In genomic region chr7:128145191-128145590, GRCh38 we compare ENCODE assay signal across 20 cellular contexts.
A peak's percentile ranks its signal among the peaks of the same experiment; 100 is the strongest.
DNase-seq lines count a peak whose midpoint lies in the region; ATAC-seq and TF ChIP-seq lines count a peak whose summit lies in the region.
"Had no signal": no experiment of that assay in that cellular context is flagged by ENCODE, and none has a peak within 500 bp of the region (broad histone marks: within the 10 kb centered on the region; RNA-seq: fewer than 3 reads in every experiment).

No MANE protein-coding gene starts in this region.

- H3K36me3 Mint-ChIP-seq in MCF 10A (ENCODE audit: insufficient read depth, unreplicated experiment) = no peaks in the 10 kb centered on the region

- dilution Hi-C loops in mammary epithelial cell (cut with HindIII; ENCODE audit: low sequenced_read_pairs) = no loop called here

- H3K4me1 Mint-ChIP-seq in MCF 10A (ENCODE audit: insufficient read depth, unreplicated experiment) = peaks cover 10% of the 10 kb centered on the region
- H3K4me1 Mint-ChIP-seq: CD4-positive, CD25-positive, alpha-beta regulatory T cell; CD8-positive, alpha-beta memory T cell had no signal

- POLR2A ChIA-PET in MCF 10A (lab: Yijun Ruan, JAX) = interaction anchor here (1.6 kb wide), 1 partner anchor 23 kb away, joined by 3 read pairs; no protein-coding TSS in a partner anchor

- 7% methylated on average over 2 of the region's 2 CpGs for WGBS in mammary epithelial cell (ENCODE audit: low coverage, missing lambda C conversion rate)
- WGBS in esophagus muscularis mucosa = 62% methylated on average over 2 of the region's 2 CpGs
- 24% methylated on average over 2 of the region's 2 CpGs for WGBS in suprapubic skin

- intact Hi-C loops in mammary epithelial cell (cut with micrococcal nuclease) = no loop called here
- intact Hi-C loops in MCF 10A (cut with micrococcal nuclease) = no loop called here
- intact Hi-C loops in esophagus muscularis mucosa (cut with DNase I) = no loop called here
- intact Hi-C loops in mucosa of descending colon (cut with DNase I, micrococcal nuclease) = no loop called here

- H2AFZ ChIP-seq in mammary epithelial cell (ENCODE audit: low read depth, low read length) = peak overlapping the region; percentile 42

- ATAC-seq in mucosa of descending colon = no peak
- ATAC-seq: GM12878, HepG2 had no signal

- H3K27me3 Mint-ChIP-seq in MCF 10A (ENCODE audit: insufficient read depth, unreplicated experiment) = peaks cover 23% of the 10 kb centered on the region

- in situ Hi-C loops in mammary epithelial cell (cut with MboI; ENCODE audit: low sequenced_read_pairs in 2 of 2) = no loop called here

- TF ChIP-seq CTCF in mammary epithelial cell (conservative IDR thresholded peaks at IDR 0.05 in 1 of 2, IDR thresholded peaks at IDR 0.05 in 1 of 2; ENCODE audit: extremely low read depth in 1 of 2, insufficient read depth in 1 of 2, low read depth in 1 of 2, low read length in 2 of 2) (no peak), MCF 10A (IDR thresholded peaks at IDR 0.05; ENCODE audit: unreplicated experiment) (no peak), coronary artery (IDR thresholded peaks at IDR 0.05) (no peak), esophagus muscularis mucosa (IDR thresholded peaks at IDR 0.05) (no peak), suprapubic skin (IDR thresholded peaks at IDR 0.05) (no peak), mucosa of descending colon (IDR thresholded peaks at IDR 0.05) (no peak)

- no TSS peak for BruUV-seq in mammary epithelial cell (replicated peaks; lab: Mats Ljungman, UMichigan)
- no TSS peak for BruUV-seq in MCF 10A (replicated peaks; lab: Mats Ljungman, UMichigan)

- CTCF ChIA-PET in mammary epithelial cell (lab: Charles Lee; ENCODE audit: low non-redundant PET) = interaction anchor here (0.6 kb wide), 1 partner anchor 64 kb away, joined by 3 read pairs; no protein-coding TSS in a partner anchor
- CTCF ChIA-PET in MCF 10A (lab: Yijun Ruan, JAX) = interaction anchor here (0.6 to 3.4 kb wide), 5 partner anchors 9 to 64 kb away, joined by 3 to 24 read pairs (median 3); no protein-coding TSS in a partner anchor

- TF ChIP-seq EP300 in esophagus muscularis mucosa (IDR thresholded peaks at IDR 0.05) (no peak), suprapubic skin (IDR thresholded peaks at IDR 0.05) (no peak)

- no peaks in the 10 kb centered on the region for H3K36me3 ChIP-seq in mammary epithelial cell (ENCODE audit: insufficient read depth, low read length)
- no peaks in the 10 kb centered on the region for H3K36me3 ChIP-seq in esophagus muscularis mucosa
- no peaks in the 10 kb centered on the region for H3K36me3 ChIP-seq in suprapubic skin
- H3K36me3 ChIP-seq in mucosa of descending colon (ENCODE audit: low read depth) = no peaks in the 10 kb centered on the region
- H3K36me3 ChIP-seq: BE2C had no signal

- H3K27me3 ChIP-seq in mammary epithelial cell (ENCODE audit: insufficient read depth, low read length) (no peaks in the 10 kb centered on the region), esophagus muscularis mucosa (peaks cover 0 to 37% (median 0%) of the 10 kb centered on the region in 4 donors), suprapubic skin (peaks cover 44% of the 10 kb centered on the region)
- H3K27me3 ChIP-seq: BE2C had no signal

- H3K4me2 ChIP-seq in mammary epithelial cell (ENCODE audit: insufficient read depth, low read depth, low read length) = peak overlapping the region; percentile 11

- no peak overlapping the region for H3K27ac Mint-ChIP-seq in MCF 10A (ENCODE audit: low read depth, unreplicated experiment)
- H3K27ac Mint-ChIP-seq: CD4-positive, CD25-positive, alpha-beta regulatory T cell; CD8-positive, alpha-beta memory T cell; H9 had no signal

- H3K4me1 ChIP-seq in mammary epithelial cell (ENCODE audit: insufficient read depth, low read length) (peaks cover 4% of the 10 kb centered on the region), esophagus muscularis mucosa (no peaks in the 10 kb centered on the region), suprapubic skin (no peaks in the 10 kb centered on the region), mucosa of descending colon (ENCODE audit: low read depth) (peaks cover 7% of the 10 kb centered on the region)
- H3K4me1 ChIP-seq: BE2C had no signal

- peak; percentile 37 for DNase-seq in mammary epithelial cell
- no peak for DNase-seq in MCF 10A (ENCODE audit: unreplicated experiment)
- DNase-seq in coronary artery (ENCODE audit: low spot score) = peak; percentile 55
- peak; percentile 87 for DNase-seq in esophagus muscularis mucosa (ENCODE audit: extremely low spot score)
- DNase-seq in suprapubic skin (ENCODE audit: low spot score in 2 of 2) = no peak
- no peak for DNase-seq in mucosa of descending colon
- DNase-seq: ACHN; BE2C; C1 segment of cervical spinal cord; CD4-positive, CD25-positive, alpha-beta regulatory T cell; CD8-positive, alpha-beta memory T cell; COR-L47; DMS 273 treated with DMSO at 0.1 percent for 48 hours; DMS53; DND-41; EL; GOT3; H9 had no signal

- H3K79me2 ChIP-seq in mammary epithelial cell (ENCODE audit: insufficient read depth, low read length) = no peaks in the 10 kb centered on the region

- TF ChIP-seq POLR2A in esophagus muscularis mucosa (IDR thresholded peaks at IDR 0.05; ENCODE audit: low read depth) (no peak), suprapubic skin (IDR thresholded peaks at IDR 0.05) (no peak)

- H3K27ac ChIP-seq in mammary epithelial cell (ENCODE audit: insufficient read depth, low read depth, low read length) (no peak overlapping the region), coronary artery (no peak overlapping the region), esophagus muscularis mucosa (replicated peaks in 1 of 4) (no peak overlapping the region), suprapubic skin (no peak overlapping the region)

- H3K4me3 ChIP-seq in mammary epithelial cell (replicated peaks in 1 of 3; ENCODE audit: insufficient read depth in 1 of 3, low read depth in 2 of 3, low read length in 3 of 3) = no peak overlapping the region
- no peak overlapping the region for H3K4me3 ChIP-seq in coronary artery
- H3K4me3 ChIP-seq in esophagus muscularis mucosa = no peak overlapping the region
- no peak overlapping the region for H3K4me3 ChIP-seq in suprapubic skin
- H3K4me3 ChIP-seq in mucosa of descending colon = no peak overlapping the region
- H3K4me3 ChIP-seq: GM12878 had no signal

- no peaks in the 10 kb centered on the region for H3K9me3 Mint-ChIP-seq in MCF 10A (ENCODE audit: unreplicated experiment)

- no peak overlapping the region for H3K9ac ChIP-seq in mammary epithelial cell (ENCODE audit: insufficient read depth, low read length)

- H3K4me3 Mint-ChIP-seq in MCF 10A (ENCODE audit: unreplicated experiment) = no peak overlapping the region
- H3K4me3 Mint-ChIP-seq: CD4-positive, CD25-positive, alpha-beta regulatory T cell; CD8-positive, alpha-beta memory T cell; H9 had no signal

- H4K20me1 ChIP-seq in mammary epithelial cell (ENCODE audit: insufficient read depth, low read length) = no peaks in the 10 kb centered on the region

- H3K9me3 ChIP-seq in mammary epithelial cell (replicated peaks; ENCODE audit: insufficient read depth, low read length) (no peaks in the 10 kb centered on the region), esophagus muscularis mucosa (peaks cover 0 to 24% (median 10%) of the 10 kb centered on the region in 4 donors), suprapubic skin (no peaks in the 10 kb centered on the region), mucosa of descending colon (no peaks in the 10 kb centered on the region)
- H3K9me3 ChIP-seq: BE2C had no signal

Comparison
In these comparisons a context has a peak if more than half of its experiments do, and no peak if none do; other contexts are left out.
1. DNase-seq: peak in mammary epithelial cell (single experiment), coronary artery (single experiment) and esophagus muscularis mucosa (single experiment); none in MCF 10A (single experiment), suprapubic skin (0 of 2) and mucosa of descending colon (0 of 3).